ENCODE assay signal across 8 cellular contexts in the genomic region with DNA sequence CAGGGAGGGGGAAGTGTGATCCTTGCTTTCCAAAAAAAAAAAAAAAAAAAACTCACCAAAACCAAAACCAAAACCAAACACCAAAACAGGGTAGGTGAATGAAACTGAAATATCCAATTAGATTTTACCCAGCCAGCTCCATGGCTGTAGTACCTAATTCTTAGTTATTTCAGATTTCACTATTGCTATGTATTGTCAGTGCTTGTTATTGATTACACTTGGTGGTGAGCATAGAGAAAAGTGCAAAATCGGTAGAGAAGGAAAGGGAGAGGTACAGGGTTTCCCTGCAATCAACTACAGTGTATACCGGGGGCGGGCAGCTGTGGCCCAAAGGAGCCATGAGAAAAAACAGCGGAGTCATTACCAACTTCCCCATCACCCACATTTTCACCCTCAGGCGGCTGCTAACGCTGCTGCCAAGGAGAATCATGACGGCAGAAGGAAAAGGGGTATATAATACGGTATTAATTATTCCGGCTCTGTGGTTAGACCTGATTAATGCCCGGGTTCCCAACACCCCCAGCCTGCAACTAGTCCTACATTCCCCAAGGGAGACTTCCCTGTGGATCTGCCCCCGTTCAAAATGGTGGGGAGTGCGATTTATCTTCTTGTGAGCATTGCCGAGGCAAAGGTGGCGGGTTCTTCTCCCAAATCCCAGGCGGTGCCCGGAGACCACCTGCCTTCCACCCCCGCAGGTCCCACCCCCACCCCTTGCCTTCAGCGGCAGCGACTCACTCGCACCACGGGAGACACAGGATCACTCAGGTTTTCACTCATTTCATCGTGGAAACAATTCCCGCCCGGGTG. TPM values are rescaled to one million over a fixed set of nuclear protein-coding genes. Genes with fewer than 3 reads are reported as not detected.
A peak's percentile ranks its signal among the peaks of the same experiment; 100 is the strongest.
DNase-seq lines count a peak whose midpoint lies in the region; ATAC-seq and TF ChIP-seq lines count a peak whose summit lies in the region.

A gene (minus strand): TSS at position 30 of the 807 bp plus-strand sequence. CDS start 486 bp downstream, outside the sequence.

- peaks cover 25 to 37% of the 10 kb centered on the region in 2 experiments for H3K36me3 ChIP-seq in HCT116 (ENCODE audit: control insufficient read depth in 1 of 2, insufficient read depth in 2 of 2, low read length in 2 of 2)
- H3K36me3 ChIP-seq in upper lobe of left lung: peaks cover 9 to 25% (median 18%) of the 10 kb centered on the region in 4 donors

- TF ChIP-seq EP300 in upper lobe of left lung (IDR thresholded peaks at IDR 0.05): no peak

- TF ChIP-seq RAD21 in HCT116 (IDR thresholded peaks at IDR 0.05; ENCODE audit: low read depth): no peak

- H3K4me3 ChIP-seq in HCT116 (replicated peaks in 1 of 2; ENCODE audit: low read depth in 1 of 2, low read length in 2 of 2): peak within 1 kb of the TSS; percentile 92 to 96
- peak within 1 kb of the TSS; percentile 69 to 84 (median 78) for H3K4me3 ChIP-seq in upper lobe of left lung

- no peaks in the 10 kb centered on the region for H3K9me3 ChIP-seq in CD4-positive, alpha-beta T cell (ENCODE audit: control insufficient read depth, low read length)
- H3K9me3 ChIP-seq in HCT116 (ENCODE audit: control insufficient read depth in 1 of 2, insufficient read depth in 1 of 2, low read depth in 1 of 2, low read length in 2 of 2): no peaks in the 10 kb centered on the region
- H3K9me3 ChIP-seq in upper lobe of left lung: no peaks in the 10 kb centered on the region

- peak within 1 kb of the TSS; percentile 92 for H3K4me3 Mint-ChIP-seq in CD4-positive, alpha-beta T cell
- H3K4me3 Mint-ChIP-seq in osteocyte (ENCODE audit: unreplicated experiment): peak within 1 kb of the TSS; percentile 92

- no peaks in the 10 kb centered on the region for H3K27me3 ChIP-seq in CD4-positive, alpha-beta T cell (ENCODE audit: control insufficient read depth, insufficient read depth, low read length)
- H3K27me3 ChIP-seq in HCT116 (ENCODE audit: insufficient read depth, low read length) (no peaks in the 10 kb centered on the region), upper lobe of left lung (no peaks in the 10 kb centered on the region)

- no peaks in the 10 kb centered on the region for H3K27me3 Mint-ChIP-seq in CD4-positive, alpha-beta T cell
- H3K27me3 Mint-ChIP-seq in osteocyte (ENCODE audit: unreplicated experiment): no peaks in the 10 kb centered on the region

- RAD21 ChIA-PET in HCT116 (lab: Charles Lee; ENCODE audit: low non-redundant PET in 1 of 2, low total read pairs in 2 of 2, uncharacterized antibody in 2 of 2, unreplicated experiment in 2 of 2): no interaction called here

- peak within 1 kb of the TSS; percentile 94 for H3K27ac Mint-ChIP-seq in CD4-positive, alpha-beta T cell
- H3K27ac Mint-ChIP-seq in osteocyte (ENCODE audit: unreplicated experiment): peak within 1 kb of the TSS; percentile 99

- peak within 1 kb of the TSS; percentile 99 for H3K9ac ChIP-seq in HCT116 (ENCODE audit: low read length)

- H3K4me2 ChIP-seq in HCT116 (ENCODE audit: low read length): peak within 1 kb of the TSS; percentile 90

- TSS peak; percentile 51 for BruUV-seq in HCT116 (replicated peaks; lab: Mats Ljungman, UMichigan)

- peaks cover 71% of the 10 kb centered on the region for H3K36me3 Mint-ChIP-seq in CD4-positive, alpha-beta T cell (ENCODE audit: low read depth)
- H3K36me3 Mint-ChIP-seq in osteocyte (ENCODE audit: unreplicated experiment): peaks cover 28% of the 10 kb centered on the region

- no peak for ATAC-seq in CD4-positive, alpha-beta T cell (ENCODE audit: poor library complexity)
- ATAC-seq in HCT116 (no peak), upper lobe of left lung (ENCODE audit: low FRiP score in 2 of 2) (no peak), HG02884 (IDR thresholded peaks at IDR 0.05; ENCODE audit: unreplicated experiment) (no peak)

- peak within 1 kb of the TSS; percentile 100 for H3K27ac ChIP-seq in CD4-positive, alpha-beta T cell (ENCODE audit: low read depth, low read length)
- H3K27ac ChIP-seq in HCT116 (ENCODE audit: low read depth, low read length) (peak within 1 kb of the TSS; percentile 95), upper lobe of left lung (peak within 1 kb of the TSS; percentile 98 to 100 (median 100))

- peak in 9 of 10 experiments; percentile 3 to 44 (median 22) for DNase-seq in CD4-positive, alpha-beta T cell
- DNase-seq in HCT116 (ENCODE audit: low read depth, low spot score) (no peak), RPMI7951 (ENCODE audit: low read depth) (peak; percentile 74), germinal center (ENCODE audit: low spot score) (peak; percentile 36), osteocyte (ENCODE audit: extremely low spot score, unreplicated experiment) (no peak), upper lobe of left lung (peak; percentile 24 to 65)
- DNase-seq in activated effector memory CD4-positive, alpha-beta T cell treated with anti-CD3 and anti-CD28 coated beads, Interleukin-2, amount 50 U/mL, for 16 hours: peak; percentile 84

- CTCF ChIA-PET in CD4-positive, alpha-beta T cell (lab: Charles Lee): interaction anchor here (1.5 to 1.9 kb wide), 2 partner anchors 48 to 52 kb away, joined by 3 to 6 read pairs; a partner anchor contains a TSS
- CTCF ChIA-PET in HCT116 (lab: Charles Lee): no interaction called here

- TF ChIP-seq CTCF in CD4-positive, alpha-beta T cell (IDR thresholded peaks at IDR 0.05): no peak
- TF ChIP-seq CTCF in HCT116 (IDR thresholded peaks at IDR 0.05 in 2 of 3, conservative IDR thresholded peaks at IDR 0.05 in 1 of 3; ENCODE audit: borderline replicate concordance in 1 of 3, insufficient read depth in 1 of 3, low read depth in 2 of 3, low read length in 2 of 3) (no peak), osteocyte (IDR thresholded peaks at IDR 0.05) (no peak), upper lobe of left lung (IDR thresholded peaks at IDR 0.05) (no peak)

- H3K9me2 ChIP-seq in HCT116 (ENCODE audit: insufficient read depth): no peaks in the 10 kb centered on the region

- TF ChIP-seq POLR2A in HCT116 (IDR thresholded peaks at IDR 0.05; ENCODE audit: borderline replicate concordance, extremely low read depth, insufficient read depth, insufficient read length) (peak; percentile 11), upper lobe of left lung (IDR thresholded peaks at IDR 0.05) (no peak)

- intact Hi-C loops in CD4-positive, alpha-beta T cell (cut with DNase I, micrococcal nuclease): loop anchor here in 1 of 2 experiments (1.0 kb wide), 1 partner anchor 53 kb away; a partner anchor contains a TSS
- intact Hi-C loops in HCT116 (cut with micrococcal nuclease): loop anchor here (10.0 kb wide), 1 partner anchor 355 kb away; no protein-coding TSS in a partner anchor

- peaks cover 62% of the 10 kb centered on the region for H3K79me2 ChIP-seq in HCT116 (ENCODE audit: insufficient read depth, low read length)

- no peak within 1 kb of the TSS for H2AFZ ChIP-seq in HCT116 (ENCODE audit: low read depth, low read length, poor library complexity, severe bottlenecking)

- H3K4me1 Mint-ChIP-seq in CD4-positive, alpha-beta T cell (ENCODE audit: low read depth): peaks cover 64% of the 10 kb centered on the region
- peaks cover 51% of the 10 kb centered on the region for H3K4me1 Mint-ChIP-seq in osteocyte (ENCODE audit: unreplicated experiment)

- H3K9me3 Mint-ChIP-seq in CD4-positive, alpha-beta T cell: no peaks in the 10 kb centered on the region
- no peaks in the 10 kb centered on the region for H3K9me3 Mint-ChIP-seq in osteocyte (ENCODE audit: unreplicated experiment)

- POLR2A ChIA-PET in CD4-positive, alpha-beta T cell (lab: Charles Lee): interaction anchor here (0.7 to 3.7 kb wide), 9 partner anchors 10 to 299 kb away, joined by 3 to 42 read pairs (median 8); a partner anchor contains a TSS
- POLR2A ChIA-PET in HCT116 (lab: Charles Lee): interaction anchor here (0.8 to 1.6 kb wide), 2 partner anchors 50 to 55 kb away, joined by 3 to 4 read pairs; a partner anchor contains a TSS

- H4K20me1 ChIP-seq in HCT116 (ENCODE audit: insufficient read depth): peaks cover 17% of the 10 kb centered on the region; the same call in 1 of the 2 replicates

- 1% methylated on average over 22 to 24 of the region's 24 CpGs for WGBS in upper lobe of left lung, 2 donors

- peaks cover 16 to 30% of the 10 kb centered on the region in 2 experiments; a peak in 3 of 4 replicates for H3K4me1 ChIP-seq in HCT116 (ENCODE audit: control insufficient read depth in 1 of 2, insufficient read depth in 2 of 2, low read length in 2 of 2)
- H3K4me1 ChIP-seq in upper lobe of left lung: peaks cover 32 to 45% (median 36%) of the 10 kb centered on the region in 4 donors

TF ChIP-seq in HCT116, 20 proteins besides CTCF, POLR2A, EP300 and RAD21 (continues in another document):
- TF ChIP-seq YY1 (IDR thresholded peaks at IDR 0.05; ENCODE audit: extremely low read depth, insufficient replicate concordance, low read depth, low read length): no peak
- TF ChIP-seq, protein P1, sequence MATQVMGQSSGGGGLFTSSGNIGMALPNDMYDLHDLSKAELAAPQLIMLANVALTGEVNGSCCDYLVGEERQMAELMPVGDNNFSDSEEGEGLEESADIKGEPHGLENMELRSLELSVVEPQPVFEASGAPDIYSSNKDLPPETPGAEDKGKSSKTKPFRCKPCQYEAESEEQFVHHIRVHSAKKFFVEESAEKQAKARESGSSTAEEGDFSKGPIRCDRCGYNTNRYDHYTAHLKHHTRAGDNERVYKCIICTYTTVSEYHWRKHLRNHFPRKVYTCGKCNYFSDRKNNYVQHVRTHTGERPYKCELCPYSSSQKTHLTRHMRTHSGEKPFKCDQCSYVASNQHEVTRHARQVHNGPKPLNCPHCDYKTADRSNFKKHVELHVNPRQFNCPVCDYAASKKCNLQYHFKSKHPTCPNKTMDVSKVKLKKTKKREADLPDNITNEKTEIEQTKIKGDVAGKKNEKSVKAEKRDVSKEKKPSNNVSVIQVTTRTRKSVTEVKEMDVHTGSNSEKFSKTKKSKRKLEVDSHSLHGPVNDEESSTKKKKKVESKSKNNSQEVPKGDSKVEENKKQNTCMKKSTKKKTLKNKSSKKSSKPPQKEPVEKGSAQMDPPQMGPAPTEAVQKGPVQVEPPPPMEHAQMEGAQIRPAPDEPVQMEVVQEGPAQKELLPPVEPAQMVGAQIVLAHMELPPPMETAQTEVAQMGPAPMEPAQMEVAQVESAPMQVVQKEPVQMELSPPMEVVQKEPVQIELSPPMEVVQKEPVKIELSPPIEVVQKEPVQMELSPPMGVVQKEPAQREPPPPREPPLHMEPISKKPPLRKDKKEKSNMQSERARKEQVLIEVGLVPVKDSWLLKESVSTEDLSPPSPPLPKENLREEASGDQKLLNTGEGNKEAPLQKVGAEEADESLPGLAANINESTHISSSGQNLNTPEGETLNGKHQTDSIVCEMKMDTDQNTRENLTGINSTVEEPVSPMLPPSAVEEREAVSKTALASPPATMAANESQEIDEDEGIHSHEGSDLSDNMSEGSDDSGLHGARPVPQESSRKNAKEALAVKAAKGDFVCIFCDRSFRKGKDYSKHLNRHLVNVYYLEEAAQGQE (IDR thresholded peaks at IDR 0.05; ENCODE audit: low read depth): no peak

RNA-seq across cellular contexts. Expression of the gene that starts here (rescaled TPM):
- 100 to 1,000 TPM; 108 to 111 TPM for total RNA-seq in CD4-positive, alpha-beta T cell
- total RNA-seq in HCT116 (2021; ENCODE audit: unreplicated experiment) (103 TPM), osteocyte (79.6 and 79.7 TPM in 2 replicates), upper lobe of left lung (100 to 1,000 TPM in 2 of 6 donors, 10 to 100 TPM in 4; 41.9 to 131 (median 95.3) TPM)
- 42.4 and 56.8 TPM in 2 replicates for polyA plus RNA-seq in HCT116 (2012)
- total RNA-seq in RPMI7951 (2014; rRNA removed; shearing (Covaris generic)): 96.1 and 105 TPM in 2 replicates

Comparison
In these comparisons a context has a peak if more than half of its experiments do, and no peak if none do; other contexts are left out.
1. DNase-seq: peak in CD4-positive, alpha-beta T cell (9 of 10), RPMI7951 (single experiment), activated effector memory CD4-positive, alpha-beta T cell treated with anti-CD3 and anti-CD28 coated beads, Interleukin-2, amount 50 U/mL, for 16 hours (single experiment), germinal center (single experiment) and upper lobe of left lung (2 of 2); none in HCT116 (single experiment) and osteocyte (single experiment).
2. Peak in every context shown above with its lines, with median percentiles within 50 percentile points of each other: H3K27ac ChIP-seq.